Comparison of ENCODE assay signal across 1 cellular context in genomic region chr3:114299421-114299820, GRCh38.
TF ChIP-seq lines count a peak whose summit lies in the region.

No MANE protein-coding gene starts in this region.

TF ChIP-seq in SK-N-SH, 30 proteins besides CTCF, POLR2A, EP300 and RAD21 (continued from another document):
- TF ChIP-seq, protein P1, sequence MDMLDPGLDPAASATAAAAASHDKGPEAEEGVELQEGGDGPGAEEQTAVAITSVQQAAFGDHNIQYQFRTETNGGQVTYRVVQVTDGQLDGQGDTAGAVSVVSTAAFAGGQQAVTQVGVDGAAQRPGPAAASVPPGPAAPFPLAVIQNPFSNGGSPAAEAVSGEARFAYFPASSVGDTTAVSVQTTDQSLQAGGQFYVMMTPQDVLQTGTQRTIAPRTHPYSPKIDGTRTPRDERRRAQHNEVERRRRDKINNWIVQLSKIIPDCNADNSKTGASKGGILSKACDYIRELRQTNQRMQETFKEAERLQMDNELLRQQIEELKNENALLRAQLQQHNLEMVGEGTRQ (IDR thresholded peaks at IDR 0.05; ENCODE audit: borderline replicate concordance, low read depth, low read length) = no peak
- TF ChIP-seq, protein P2, sequence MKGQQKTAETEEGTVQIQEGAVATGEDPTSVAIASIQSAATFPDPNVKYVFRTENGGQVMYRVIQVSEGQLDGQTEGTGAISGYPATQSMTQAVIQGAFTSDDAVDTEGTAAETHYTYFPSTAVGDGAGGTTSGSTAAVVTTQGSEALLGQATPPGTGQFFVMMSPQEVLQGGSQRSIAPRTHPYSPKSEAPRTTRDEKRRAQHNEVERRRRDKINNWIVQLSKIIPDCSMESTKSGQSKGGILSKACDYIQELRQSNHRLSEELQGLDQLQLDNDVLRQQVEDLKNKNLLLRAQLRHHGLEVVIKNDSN (IDR thresholded peaks at IDR 0.05; ENCODE audit: borderline replicate concordance, low read depth) = no peak
- TF ChIP-seq FOXJ3 (CRISPR knock-in tag; IDR thresholded peaks at IDR 0.05) = no peak
